9 cellular contexts compared by ENCODE assay signal in genomic region chr4:156771171-156771837, GRCh38.
A peak's percentile ranks its signal among the peaks of the same experiment; 100 is the strongest.
DNase-seq lines count a peak whose midpoint lies in the region; ATAC-seq and TF ChIP-seq lines count a peak whose summit lies in the region.
"Had no signal": no experiment of that assay in that cellular context is flagged by ENCODE, and none has a peak within 500 bp of the region (broad histone marks: within the 10 kb centered on the region; RNA-seq: fewer than 3 reads in every experiment).

No MANE protein-coding gene starts in this region.

- ATAC-seq in HG02588 (IDR thresholded peaks at IDR 0.05; ENCODE audit: unreplicated experiment) = no peak

- H3K4me3 Mint-ChIP-seq in MCF 10A (ENCODE audit: unreplicated experiment) = peak overlapping the region; percentile 63
- no peak overlapping the region for H3K4me3 Mint-ChIP-seq in CD8-positive, alpha-beta memory T cell
- H3K4me3 Mint-ChIP-seq: central memory CD8-positive, alpha-beta T cell had no signal

- intact Hi-C loops in MCF 10A (cut with micrococcal nuclease) = loop anchor here (1.0 to 10.0 kb wide), 6 partner anchors 59 to 353 kb away; no protein-coding TSS in a partner anchor

- H3K4me3 ChIP-seq in liver (ENCODE audit: low read depth in 1 of 3, low read length in 3 of 3) = no peak overlapping the region
- H3K4me3 ChIP-seq in CD8-positive, alpha-beta memory T cell (ENCODE audit: low read length) = no peak overlapping the region

- peak overlapping the region; percentile 52 for H3K27ac Mint-ChIP-seq in MCF 10A (ENCODE audit: low read depth, unreplicated experiment)
- H3K27ac Mint-ChIP-seq in CD8-positive, alpha-beta memory T cell = no peak overlapping the region

- no peak for TF ChIP-seq RAD21 in liver (IDR thresholded peaks at IDR 0.05)

- no peaks in the 10 kb centered on the region for H3K9me3 ChIP-seq in liver (ENCODE audit: control insufficient read depth in 4 of 4, low read length in 3 of 4)
- H3K9me3 ChIP-seq in CD8-positive, alpha-beta memory T cell (ENCODE audit: low read length) = no peaks in the 10 kb centered on the region

- TF ChIP-seq CTCF in MCF 10A (IDR thresholded peaks at IDR 0.05; ENCODE audit: unreplicated experiment) (no peak), liver (IDR thresholded peaks at IDR 0.05; ENCODE audit: low read depth, low read length, missing input control) (no peak), GM10248 (IDR thresholded peaks at IDR 0.05; ENCODE audit: control extremely low read depth, extremely low read depth, low read depth, missing control alignments) (no peak)

- CTCF ChIA-PET in MCF 10A (lab: Yijun Ruan, JAX) (interaction anchor here (0.6 to 2.2 kb wide), 10 partner anchors 30 to 659 kb away, joined by 3 to 7 read pairs (median 3); partner anchors contain the start of gene PDGFC), GM10248 (lab: Yijun Ruan, JAX) (no interaction called here)
- CTCF ChIA-PET in CD8-positive, alpha-beta memory T cell (lab: Charles Lee) = no interaction called here

- H3K36me3 Mint-ChIP-seq in MCF 10A (ENCODE audit: insufficient read depth, unreplicated experiment) = peaks cover 21% of the 10 kb centered on the region
- H3K36me3 Mint-ChIP-seq in CD8-positive, alpha-beta memory T cell = no peaks in the 10 kb centered on the region

- H3K27me3 Mint-ChIP-seq in MCF 10A (ENCODE audit: insufficient read depth, unreplicated experiment) = no peaks in the 10 kb centered on the region
- no peaks in the 10 kb centered on the region for H3K27me3 Mint-ChIP-seq in CD8-positive, alpha-beta memory T cell
- H3K27me3 Mint-ChIP-seq: central memory CD8-positive, alpha-beta T cell had no signal

- H3K4me1 ChIP-seq in liver (ENCODE audit: control insufficient read depth in 4 of 4, insufficient read depth in 4 of 4, low read length in 3 of 4) = no peaks in the 10 kb centered on the region
- no peaks in the 10 kb centered on the region for H3K4me1 ChIP-seq in CD8-positive, alpha-beta memory T cell (ENCODE audit: insufficient read depth, low read length)

- POLR2A ChIA-PET in MCF 10A (lab: Yijun Ruan, JAX) = interaction anchor here (0.6 to 8.3 kb wide), 22 partner anchors 11 to 972 kb away, joined by 3 to 91 read pairs (median 6); partner anchors contain the start of gene PDGFC
- POLR2A ChIA-PET in CD8-positive, alpha-beta memory T cell (lab: Charles Lee) = no interaction called here
- POLR2A ChIA-PET in GM10248 (lab: Yijun Ruan, JAX) = no interaction called here

- H3K27ac ChIP-seq in liver (ENCODE audit: low read depth in 1 of 2, low read length in 2 of 2) = no peak overlapping the region
- no peak overlapping the region for H3K27ac ChIP-seq in CD8-positive, alpha-beta memory T cell (ENCODE audit: low read depth, low read length)

- H3K9ac ChIP-seq in liver (ENCODE audit: low read depth in 1 of 2, low read length in 2 of 2) = no peak overlapping the region

- BruUV-seq in MCF 10A (replicated peaks; lab: Mats Ljungman, UMichigan) = no TSS peak

- no peaks in the 10 kb centered on the region for H3K27me3 ChIP-seq in liver (ENCODE audit: control insufficient read depth in 4 of 4, insufficient read depth in 4 of 4, low read length in 3 of 4)
- H3K27me3 ChIP-seq in CD8-positive, alpha-beta memory T cell (ENCODE audit: insufficient read depth, low read length, poor library complexity, severe bottlenecking) = no peaks in the 10 kb centered on the region

- peaks cover 39% of the 10 kb centered on the region for H3K4me1 Mint-ChIP-seq in MCF 10A (ENCODE audit: insufficient read depth, unreplicated experiment)
- H3K4me1 Mint-ChIP-seq in CD8-positive, alpha-beta memory T cell = no peaks in the 10 kb centered on the region
- H3K4me1 Mint-ChIP-seq: central memory CD8-positive, alpha-beta T cell had no signal

- peak; percentile 96 for DNase-seq in DMS 273 (lab: John Stamatoyannopoulos, UW; ENCODE audit: unreplicated experiment)
- peak; percentile 36 for DNase-seq in NCI-H2081 treated with DMSO at 0.1 percent for 48 hours (lab: John Stamatoyannopoulos, UW)
- peak; percentile 98 for DNase-seq in MCF 10A (ENCODE audit: unreplicated experiment)
- DNase-seq in ureter (ENCODE audit: low spot score) = peak; percentile 79
- DNase-seq in CD8-positive, alpha-beta memory T cell = no peak
- DNase-seq in GM10248 (ENCODE audit: extremely low spot score) = no peak

- no peaks in the 10 kb centered on the region for H3K9me3 Mint-ChIP-seq in MCF 10A (ENCODE audit: unreplicated experiment)
- peaks cover 0 to 6% (median 2%) of the 10 kb centered on the region in 5 donors for H3K9me3 Mint-ChIP-seq in CD8-positive, alpha-beta memory T cell
- H3K9me3 Mint-ChIP-seq: central memory CD8-positive, alpha-beta T cell had no signal

- 54% methylated on average over 6 of the region's 6 CpGs for WGBS in liver

- H3K36me3 ChIP-seq in liver (ENCODE audit: control insufficient read depth in 4 of 4, insufficient read depth in 3 of 4, low read depth in 1 of 4, low read length in 3 of 4) = no peaks in the 10 kb centered on the region
- H3K36me3 ChIP-seq in CD8-positive, alpha-beta memory T cell (ENCODE audit: insufficient read depth, low read length) = no peaks in the 10 kb centered on the region

TF ChIP-seq in liver, 16 proteins besides CTCF, POLR2A, EP300 and RAD21:
- TF ChIP-seq ZBTB33 (IDR thresholded peaks at IDR 0.05) (no peak), REST (IDR thresholded peaks at IDR 0.05) (peak; percentile 44), MAX (IDR thresholded peaks at IDR 0.05) (no peak)

Comparison
In these comparisons a context has a peak if more than half of its experiments do, and no peak if none do; other contexts are left out.
1. DNase-seq: peak in DMS 273 (single experiment), NCI-H2081 treated with DMSO at 0.1 percent for 48 hours (single experiment), MCF 10A (single experiment) and ureter (single experiment); none in CD8-positive, alpha-beta memory T cell (0 of 5) and GM10248 (single experiment).